ENCODE assay signal across 16 cellular contexts in genomic region chr12:2246358-2246757, GRCh38.
"Had no signal": no experiment of that assay in that cellular context is flagged by ENCODE, and none has a peak within 500 bp of the region (broad histone marks: within the 10 kb centered on the region; RNA-seq: fewer than 3 reads in every experiment).

No MANE protein-coding gene starts in this region.

- H3K9me3 ChIP-seq: body of pancreas, left lung, ovary, psoas muscle, tibial nerve, vagina had no signal

- FAIRE-seq: kidney had no signal

- H3K4me3 ChIP-seq: body of pancreas, left lung, ovary, psoas muscle, tibial nerve, vagina had no signal

- H3K4me1 ChIP-seq: body of pancreas, psoas muscle, tibial nerve had no signal

- H3K36me3 ChIP-seq: left lung, ovary, tibial nerve, vagina had no signal

- H3K27me3 ChIP-seq: body of pancreas, left lung, ovary, tibial nerve, vagina had no signal

- DNase-seq: activated CD4-positive, alpha-beta T cell treated with anti-CD3 and anti-CD28 coated beads, Interleukin-2, amount 10 ng/mL, durations not matched to agents 7 days and 5 days; activated CD8-positive, alpha-beta T cell treated with anti-CD3 and anti-CD28 coated beads, Interleukin-2, amount 10 ng/mL, durations not matched to agents 7 days and 5 days; activated naive CD4-positive, alpha-beta T cell treated with Interleukin-2 at 50 U/mL for 16 hours; activated naive CD8-positive, alpha-beta T cell treated with anti-CD3 and anti-CD28 coated beads, Interleukin-2, amount 10 ng/mL, durations not matched to agents 7 days and 5 days; activated T-cell treated with anti-CD3 and anti-CD28 coated beads, Interleukin-2, amount 50 U/mL, for 24 hours; body of pancreas; foreskin melanocyte; kidney; left lung; mammary epithelial cell; ovary; psoas muscle; stimulated activated CD4-positive, alpha-beta T cell treated with anti-CD3 and anti-CD28 coated beads, Interleukin-2, amount 100 ng/mL, for 24 hours; stimulated activated naive CD8-positive, alpha-beta T cell treated with anti-CD3 and anti-CD28 coated beads, Interleukin-15, Interleukin-2, amounts not matched to agents 100 U/mL and 50 U/mL, for 24 hours had no signal

- H3K27ac ChIP-seq: body of pancreas, left lung, ovary, psoas muscle, tibial nerve, vagina had no signal
